Comparison of ENCODE assay signal across 1 cellular context in genomic region chr3:8741581-8742355, GRCh38.
A peak's percentile ranks its signal among the peaks of the same experiment; 100 is the strongest.
TF ChIP-seq lines count a peak whose summit lies in the region.

No MANE protein-coding gene starts in this region.

TF ChIP-seq in HepG2, 621 proteins besides CTCF, POLR2A, EP300 and RAD21 (continued from another document):
- no peak for TF ChIP-seq AGO2 (optimal IDR thresholded peaks at IDR 0.05; ENCODE audit: low read depth, low read length)
- peak; percentile 95 for TF ChIP-seq ATF3 (CRISPR knock-in tag; IDR thresholded peaks at IDR 0.05)
- peak; percentile 84; the same call in 1 of the 2 replicates for TF ChIP-seq FOSL1 (CRISPR knock-in tag; IDR thresholded peaks at IDR 0.05; ENCODE audit: borderline replicate concordance)
- 0 out of 2 replicates have a peak, but pooled peaks have one; percentile 12 for TF ChIP-seq ZNF850 (CRISPR knock-in tag; conservative IDR thresholded peaks at IDR 0.05)
- no peak for TF ChIP-seq ZNF678 (CRISPR knock-in tag; IDR thresholded peaks at IDR 0.05)
- TF ChIP-seq LBX2 (CRISPR knock-in tag; IDR thresholded peaks at IDR 0.05; ENCODE audit: borderline replicate concordance), result no peak
- peak; percentile 48; the same call in 1 of the 2 replicates for TF ChIP-seq FOXP4 (CRISPR knock-in tag; IDR thresholded peaks at IDR 0.05)
